35 cellular contexts compared by ENCODE assay signal in genomic region chr14:27278341-27278740, GRCh38.
"Had no signal": no experiment of that assay in that cellular context is flagged by ENCODE, and none has a peak within 500 bp of the region (broad histone marks: within the 10 kb centered on the region; RNA-seq: fewer than 3 reads in every experiment).

No MANE protein-coding gene starts in this region.

- H3K27me3 ChIP-seq: MG63 had no signal

- DNase-seq: Karpas-422, Kasumi-1, MG63, MM.1S, MV-4-11, NCI-H1048, NCI-H1092, NCI-H1092 treated with DMSO at 0.1 percent for 48 hours, NCI-H1105, NCI-H1105 treated with DMSO at 0.1 percent for 48 hours, NCI-H1417, NCI-H1417 treated with DMSO at 0.1 percent for 48 hours, NCI-H1436, NCI-H1436 treated with DMSO at 0.1 percent for 48 hours, NCI-H146, NCI-H1694, NCI-H1694 treated with DMSO at 0.1 percent for 48 hours, NCI-H187, NCI-H187 treated with DMSO at 0.1 percent for 48 hours, NCI-H1930, NCI-H2029, NCI-H2029 treated with DMSO at 0.1 percent for 48 hours, NCI-H2081, NCI-H2081 treated with DMSO at 0.1 percent for 48 hours, NCI-H2107, NCI-H2171, NCI-H2171 treated with DMSO at 0.1 percent for 48 hours, NCI-H2227 treated with DMSO at 0.1 percent for 48 hours, NCI-H226, NCI-H345, NCI-H446, NCI-H446 treated with DMSO at 0.1 percent for 48 hours, NCI-H510A, NCI-H510A treated with DMSO at 0.1 percent for 48 hours, NCI-H524 had no signal

- H3K4me3 ChIP-seq: MG63 had no signal

- H3K36me3 ChIP-seq: MG63 had no signal

- H3K9me3 ChIP-seq: MG63 had no signal
